In the genomic region with DNA sequence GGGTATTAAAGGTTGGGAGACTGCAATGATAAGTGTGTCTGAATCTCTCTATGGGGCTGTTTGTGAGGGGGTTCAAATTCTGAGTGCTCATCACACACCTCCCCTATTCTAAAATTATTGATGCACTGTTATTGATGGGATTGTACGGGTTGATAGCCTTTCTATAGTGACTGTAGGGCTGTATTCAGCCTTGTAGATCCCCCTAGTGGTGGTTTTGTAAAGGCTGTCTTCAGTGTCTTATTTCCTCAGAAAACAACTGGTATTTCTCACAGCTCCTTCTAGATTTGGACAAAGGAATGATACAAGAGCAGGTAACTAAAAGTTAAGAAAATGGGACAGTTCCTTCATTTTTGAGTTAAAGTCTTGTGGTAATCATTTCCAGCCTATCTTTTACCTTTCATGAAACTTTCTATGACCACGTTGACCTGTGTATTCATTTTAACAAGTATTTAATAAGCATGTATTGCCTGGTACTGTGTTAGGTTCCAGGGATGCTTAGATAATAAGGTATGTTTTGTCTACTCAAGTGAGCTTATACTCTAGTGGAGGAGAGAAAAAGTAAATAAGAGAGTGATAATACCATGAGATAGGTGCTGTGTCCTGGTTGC, we compare ENCODE assay signal across 8 cellular contexts. TPM values are rescaled to one million over a fixed set of nuclear protein-coding genes. Genes with fewer than 3 reads are reported as not detected.
DNase-seq lines count a peak whose midpoint lies in the region; ATAC-seq, FAIRE-seq and TF ChIP-seq lines count a peak whose summit lies in the region.

No MANE protein-coding gene starts in this region.

- H3K4me1 ChIP-seq in A673 (ENCODE audit: insufficient read depth, low read length, poor library complexity, severe bottlenecking): no peaks in the 10 kb centered on the region
- H3K4me1 ChIP-seq in pancreas: peaks cover 0 to 7% (median 0%) of the 10 kb centered on the region in 3 donors

- TF ChIP-seq CTCF in A673 (conservative IDR thresholded peaks at IDR 0.05; ENCODE audit: low read depth, low read length) (peak; percentile 87), GM10266 (IDR thresholded peaks at IDR 0.05; ENCODE audit: control insufficient read depth, insufficient read depth, low read depth, missing control alignments) (peak; percentile 71), fibroblast of pulmonary artery (IDR thresholded peaks at IDR 0.05; ENCODE audit: low read length, missing control alignments) (peak; percentile 96), pancreas (IDR thresholded peaks at IDR 0.05) (peak; percentile 59 to 81 (median 73))

- DNase-seq in A673 (ENCODE audit: low spot score) (peak; percentile 72), GM10266 (ENCODE audit: extremely low spot score) (peak; percentile 25), HEK293T (ENCODE audit: extremely low spot score) (peak; percentile 25), NCI-H1105 (lab: John Stamatoyannopoulos, UW) (peak; percentile 59), T-helper 17 cell (no peak), fibroblast of pulmonary artery (ENCODE audit: low read depth) (peak; percentile 72), pancreas (no peak), activated gamma-delta T cell (lab: John Stamatoyannopoulos, UW) (no peak)

- 39 to 40% methylated on average over 2 of the region's 2 CpGs for WGBS in pancreas, 2 donors

- peak overlapping the region; percentile 53 for H3K27ac Mint-ChIP-seq in T-helper 17 cell

- H3K27me3 ChIP-seq in A673 (replicated peaks; ENCODE audit: insufficient read depth, low read depth, low read length, poor library complexity): no peaks in the 10 kb centered on the region
- H3K27me3 ChIP-seq in pancreas: no peaks in the 10 kb centered on the region

- ATAC-seq in T-helper 17 cell: peak; percentile 94
- peak; percentile 77 to 94 (median 90) for ATAC-seq in pancreas

- peak overlapping the region; percentile 25 for H3K4me3 Mint-ChIP-seq in T-helper 17 cell

- H3K36me3 ChIP-seq in A673 (ENCODE audit: insufficient read depth, low read length, poor library complexity, severe bottlenecking) (peaks cover 43% of the 10 kb centered on the region), pancreas (peaks cover 0 to 11% (median 10%) of the 10 kb centered on the region in 3 donors)

- FAIRE-seq in pancreas (lab: Jason Lieb, UNC): peak; percentile 60

- no peaks in the 10 kb centered on the region for H3K27me3 Mint-ChIP-seq in T-helper 17 cell

- no peaks in the 10 kb centered on the region for H3K36me3 Mint-ChIP-seq in T-helper 17 cell (ENCODE audit: low read depth)

- H3K27ac ChIP-seq in A673 (ENCODE audit: low read depth, low read length, poor library complexity, severe bottlenecking) (no peak overlapping the region), pancreas (no peak overlapping the region)

- POLR2A ChIA-PET in A673 (lab: Charles Lee; ENCODE audit: low non-redundant PET) (no interaction called here), HEK293T (lab: Yijun Ruan, JAX) (no interaction called here)

- BruUV-seq in A673 (replicated peaks; lab: Mats Ljungman, UMichigan): no TSS peak

- H3K9me3 ChIP-seq in A673 (ENCODE audit: low read depth, low read length, poor library complexity, severe bottlenecking) (no peaks in the 10 kb centered on the region), T-helper 17 cell (ENCODE audit: control insufficient read depth, low read length, poor library complexity, severe bottlenecking) (no peaks in the 10 kb centered on the region), pancreas (no peaks in the 10 kb centered on the region)

- H3K4me1 Mint-ChIP-seq in T-helper 17 cell: peaks cover 19% of the 10 kb centered on the region

- CTCF ChIA-PET in A673 (lab: Charles Lee): interaction anchor here (0.6 kb wide), 1 partner anchor 113 kb away, joined by 3 read pairs; no protein-coding TSS in a partner anchor
- CTCF ChIA-PET in HEK293T (lab: Yijun Ruan, JAX): interaction anchor here (0.6 to 1.4 kb wide), 3 partner anchors 10 to 169 kb away, joined by 3 read pairs; no protein-coding TSS in a partner anchor

- intact Hi-C loops in A673 (cut with micrococcal nuclease; ENCODE audit: unreplicated experiment): loop anchor here (2.0 kb wide), 1 partner anchor 230 kb away; the partner anchor contains the start of gene MRO
- intact Hi-C loops in pancreas (cut with DNase I): loop anchor here in 1 of 3 donors (10.0 kb wide), 1 partner anchor 226 kb away; the partner anchor contains the start of gene MRO

- no peak overlapping the region for H3K4me3 ChIP-seq in A673 (ENCODE audit: low read depth, low read length, poor library complexity, severe bottlenecking)
- no peak overlapping the region for H3K4me3 ChIP-seq in fibroblast of pulmonary artery (replicated peaks; ENCODE audit: low read depth, low read length)
- no peak overlapping the region for H3K4me3 ChIP-seq in pancreas

TF ChIP-seq in HEK293T, 16 proteins besides CTCF, POLR2A, EP300 and RAD21:
- TF ChIP-seq FOXA1 (IDR thresholded peaks at IDR 0.05): no peak

RNA-seq across cellular contexts. Expression of gene SMAD4, which starts 21.2 kb away (rescaled TPM):
- total RNA-seq in A673 (2021) (120 TPM in 2 replicates), T-helper 17 cell (10 to 100 TPM; 66.7 to 78.6 TPM), pancreas (10 to 100 TPM; 41.8 to 77.6 (median 46.4) TPM)
- polyA plus RNA-seq in pancreas: 10 to 100 TPM in 1 of 2 donors, 1 to 10 TPM in 1; 8.6 to 17.3 TPM

Comparison
In these comparisons a context has a peak if more than half of its experiments do, and no peak if none do; other contexts are left out.
1. DNase-seq: peak in A673 (single experiment), GM10266 (single experiment), HEK293T (single experiment), NCI-H1105 (single experiment) and fibroblast of pulmonary artery (single experiment); none in T-helper 17 cell (0 of 3), pancreas (0 of 6) and activated gamma-delta T cell (single experiment).
2. Peak in every context shown above with its lines, with median percentiles within 50 percentile points of each other: CTCF ChIP-seq.